Comparison of ENCODE assay signal across 8 cellular contexts in the genomic region with DNA sequence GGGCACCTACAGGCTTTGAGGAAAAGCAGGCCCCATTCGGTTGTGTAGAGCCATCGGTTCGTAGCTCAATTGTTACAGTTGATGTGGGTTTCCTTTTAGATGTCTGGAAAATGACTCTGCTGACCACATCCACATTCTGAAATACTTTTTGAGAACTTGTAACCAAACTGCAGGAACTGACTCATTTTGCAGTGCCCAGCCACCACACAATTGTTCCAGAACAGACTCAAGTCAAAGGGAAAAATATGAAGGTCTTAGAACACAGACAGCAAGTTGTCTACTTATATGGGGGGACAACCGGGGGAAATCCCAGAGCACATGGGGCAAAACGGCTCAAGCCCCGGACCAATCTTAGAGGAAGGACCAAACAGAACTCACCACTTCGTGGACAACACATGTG.
DNase-seq lines count a peak whose midpoint lies in the region; ATAC-seq and TF ChIP-seq lines count a peak whose summit lies in the region.

No MANE protein-coding gene starts in this region.

- H3K9ac ChIP-seq in SK-N-SH = peak overlapping the region; percentile 99
- H3K9ac ChIP-seq in skeletal muscle satellite cell (ENCODE audit: low read depth, low read length) = peak overlapping the region; percentile 95

- no peak overlapping the region for H2AFZ ChIP-seq in SK-N-SH (ENCODE audit: low read depth)

- WGBS in SK-N-SH (ENCODE audit: low lambda C conversion rate) = 11% methylated on average over 7 of the region's 7 CpGs

- CTCF ChIA-PET in SK-N-SH (lab: Yijun Ruan, JAX) = no interaction called here

- H4K20me1 ChIP-seq in SK-N-SH (ENCODE audit: insufficient read depth) = peaks cover 8% of the 10 kb centered on the region; the same call in 1 of the 2 replicates

- H3K4me3 ChIP-seq in SK-N-SH (ENCODE audit: low read depth in 2 of 2, low read length in 1 of 2) (peak overlapping the region; percentile 17 to 50; a peak in 3 of 4 replicates), skeletal muscle satellite cell (ENCODE audit: low read length) (peak overlapping the region; percentile 31)

- peak overlapping the region; percentile 81 for H3K4me2 ChIP-seq in SK-N-SH
- H3K4me2 ChIP-seq in skeletal muscle satellite cell (ENCODE audit: low read length) = peak overlapping the region; percentile 57

- ATAC-seq in GM18519 (IDR thresholded peaks at IDR 0.05; ENCODE audit: low FRiP score, unreplicated experiment) (peak; percentile 26), HG02938 (IDR thresholded peaks at IDR 0.05; ENCODE audit: unreplicated experiment) (peak; percentile 57)

- peaks cover 100% of the 10 kb centered on the region for H3K79me2 ChIP-seq in SK-N-SH (ENCODE audit: insufficient read depth)

- no peak for TF ChIP-seq RAD21 in SK-N-SH (IDR thresholded peaks at IDR 0.05; ENCODE audit: low read length)

- H3K9me2 ChIP-seq in SK-N-SH = no peaks in the 10 kb centered on the region

- POLR2A ChIA-PET in SK-N-SH (lab: Yijun Ruan, JAX) = no interaction called here

- TF ChIP-seq CTCF in SK-N-SH (IDR thresholded peaks at IDR 0.05) = no peak

- no peaks in the 10 kb centered on the region for H3K9me3 ChIP-seq in SK-N-SH
- H3K9me3 ChIP-seq in skeletal muscle satellite cell (replicated peaks; ENCODE audit: low read length) = no peaks in the 10 kb centered on the region

- peaks cover 94% of the 10 kb centered on the region for H3F3A ChIP-seq in SK-N-SH (replicated peaks; ENCODE audit: insufficient read depth)

- peaks cover 59 to 85% of the 10 kb centered on the region in 2 experiments for H3K36me3 ChIP-seq in SK-N-SH (replicated peaks in 1 of 2; ENCODE audit: control insufficient read depth in 1 of 2, insufficient read depth in 2 of 2, low read length in 1 of 2)
- peaks cover 76% of the 10 kb centered on the region for H3K36me3 ChIP-seq in skeletal muscle satellite cell (ENCODE audit: insufficient read depth, low read length)

- peak overlapping the region; percentile 88 to 96; a peak in 3 of 4 replicates for H3K27ac ChIP-seq in SK-N-SH (ENCODE audit: low read depth in 2 of 2, low read length in 1 of 2)

- H3K27me3 ChIP-seq in SK-N-SH (ENCODE audit: insufficient read depth) = no peaks in the 10 kb centered on the region
- no peaks in the 10 kb centered on the region for H3K27me3 ChIP-seq in skeletal muscle satellite cell (ENCODE audit: control insufficient read depth, insufficient read depth, low read length)

- TF ChIP-seq EP300 in SK-N-SH (IDR thresholded peaks at IDR 0.05; ENCODE audit: borderline replicate concordance in 1 of 2, low read depth in 1 of 2, low read length in 1 of 2) = peak; percentile 61 to 99

- DNase-seq in SK-N-SH (no peak), NCI-H82 treated with DMSO at 0.1 percent for 48 hours (lab: John Stamatoyannopoulos, UW; ENCODE audit: unreplicated experiment) (no peak), occipital lobe (lab: John Stamatoyannopoulos, UW) (no peak), NCI-H2029 (lab: John Stamatoyannopoulos, UW) (no peak)
- peak; percentile 51 for DNase-seq in central memory CD4-positive, alpha-beta T cell

- peaks cover 0 to 50% of the 10 kb centered on the region in 2 experiments; a peak in 2 of 4 replicates for H3K4me1 ChIP-seq in SK-N-SH (ENCODE audit: control insufficient read depth in 1 of 2, insufficient read depth in 2 of 2, low read depth in 1 of 2, low read length in 1 of 2)
- H3K4me1 ChIP-seq in skeletal muscle satellite cell (ENCODE audit: control insufficient read depth, insufficient read depth, low read length) = peaks cover 88% of the 10 kb centered on the region

TF ChIP-seq in SK-N-SH, 30 proteins besides CTCF, POLR2A, EP300 and RAD21 (continues in another document):
- TF ChIP-seq, protein P1, sequence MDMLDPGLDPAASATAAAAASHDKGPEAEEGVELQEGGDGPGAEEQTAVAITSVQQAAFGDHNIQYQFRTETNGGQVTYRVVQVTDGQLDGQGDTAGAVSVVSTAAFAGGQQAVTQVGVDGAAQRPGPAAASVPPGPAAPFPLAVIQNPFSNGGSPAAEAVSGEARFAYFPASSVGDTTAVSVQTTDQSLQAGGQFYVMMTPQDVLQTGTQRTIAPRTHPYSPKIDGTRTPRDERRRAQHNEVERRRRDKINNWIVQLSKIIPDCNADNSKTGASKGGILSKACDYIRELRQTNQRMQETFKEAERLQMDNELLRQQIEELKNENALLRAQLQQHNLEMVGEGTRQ (IDR thresholded peaks at IDR 0.05; ENCODE audit: borderline replicate concordance, low read depth, low read length) = no peak
- TF ChIP-seq FOXM1 (IDR thresholded peaks at IDR 0.05; ENCODE audit: low read depth) = peak; percentile 95
- TF ChIP-seq, protein P2, sequence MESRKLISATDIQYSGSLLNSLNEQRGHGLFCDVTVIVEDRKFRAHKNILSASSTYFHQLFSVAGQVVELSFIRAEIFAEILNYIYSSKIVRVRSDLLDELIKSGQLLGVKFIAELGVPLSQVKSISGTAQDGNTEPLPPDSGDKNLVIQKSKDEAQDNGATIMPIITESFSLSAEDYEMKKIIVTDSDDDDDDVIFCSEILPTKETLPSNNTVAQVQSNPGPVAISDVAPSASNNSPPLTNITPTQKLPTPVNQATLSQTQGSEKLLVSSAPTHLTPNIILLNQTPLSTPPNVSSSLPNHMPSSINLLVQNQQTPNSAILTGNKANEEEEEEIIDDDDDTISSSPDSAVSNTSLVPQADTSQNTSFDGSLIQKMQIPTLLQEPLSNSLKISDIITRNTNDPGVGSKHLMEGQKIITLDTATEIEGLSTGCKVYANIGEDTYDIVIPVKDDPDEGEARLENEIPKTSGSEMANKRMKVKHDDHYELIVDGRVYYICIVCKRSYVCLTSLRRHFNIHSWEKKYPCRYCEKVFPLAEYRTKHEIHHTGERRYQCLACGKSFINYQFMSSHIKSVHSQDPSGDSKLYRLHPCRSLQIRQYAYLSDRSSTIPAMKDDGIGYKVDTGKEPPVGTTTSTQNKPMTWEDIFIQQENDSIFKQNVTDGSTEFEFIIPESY (IDR thresholded peaks at IDR 0.05; ENCODE audit: borderline replicate concordance, low read depth) = peak; percentile 69; the same call in 1 of the 2 replicates
- peak; percentile 83 for TF ChIP-seq NFIC (IDR thresholded peaks at IDR 0.05; ENCODE audit: borderline replicate concordance)
- TF ChIP-seq CHD2 (IDR thresholded peaks at IDR 0.05; ENCODE audit: low read length, partially characterized antibody) = no peak
- no peak for TF ChIP-seq GABPA (IDR thresholded peaks at IDR 0.05; ENCODE audit: low read depth)
- no peak for TF ChIP-seq SIN3A (IDR thresholded peaks at IDR 0.05; ENCODE audit: borderline replicate concordance, low read depth, low read length)
- TF ChIP-seq, protein P3, sequence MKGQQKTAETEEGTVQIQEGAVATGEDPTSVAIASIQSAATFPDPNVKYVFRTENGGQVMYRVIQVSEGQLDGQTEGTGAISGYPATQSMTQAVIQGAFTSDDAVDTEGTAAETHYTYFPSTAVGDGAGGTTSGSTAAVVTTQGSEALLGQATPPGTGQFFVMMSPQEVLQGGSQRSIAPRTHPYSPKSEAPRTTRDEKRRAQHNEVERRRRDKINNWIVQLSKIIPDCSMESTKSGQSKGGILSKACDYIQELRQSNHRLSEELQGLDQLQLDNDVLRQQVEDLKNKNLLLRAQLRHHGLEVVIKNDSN (IDR thresholded peaks at IDR 0.05; ENCODE audit: borderline replicate concordance, low read depth) = 0 out of 2 replicates have a peak, but pooled peaks have one; percentile 6
- TF ChIP-seq, protein P4, sequence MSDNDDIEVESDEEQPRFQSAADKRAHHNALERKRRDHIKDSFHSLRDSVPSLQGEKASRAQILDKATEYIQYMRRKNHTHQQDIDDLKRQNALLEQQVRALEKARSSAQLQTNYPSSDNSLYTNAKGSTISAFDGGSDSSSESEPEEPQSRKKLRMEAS (IDR thresholded peaks at IDR 0.05; ENCODE audit: low read depth) = no peak; the same call in none of the 2 replicates
- peak; percentile 95 for TF ChIP-seq TEAD4 (IDR thresholded peaks at IDR 0.05; ENCODE audit: borderline replicate concordance, insufficient read depth)
- peak; percentile 97 for TF ChIP-seq TCF12 (IDR thresholded peaks at IDR 0.05)
- TF ChIP-seq JUND (IDR thresholded peaks at IDR 0.05) = peak; percentile 94
- TF ChIP-seq GATA2 (CRISPR knock-in tag; IDR thresholded peaks at IDR 0.05) = no peak
- TF ChIP-seq FOSL2 (IDR thresholded peaks at IDR 0.05; ENCODE audit: borderline replicate concordance, low read depth) = peak; percentile 94
- TF ChIP-seq, protein P5, sequence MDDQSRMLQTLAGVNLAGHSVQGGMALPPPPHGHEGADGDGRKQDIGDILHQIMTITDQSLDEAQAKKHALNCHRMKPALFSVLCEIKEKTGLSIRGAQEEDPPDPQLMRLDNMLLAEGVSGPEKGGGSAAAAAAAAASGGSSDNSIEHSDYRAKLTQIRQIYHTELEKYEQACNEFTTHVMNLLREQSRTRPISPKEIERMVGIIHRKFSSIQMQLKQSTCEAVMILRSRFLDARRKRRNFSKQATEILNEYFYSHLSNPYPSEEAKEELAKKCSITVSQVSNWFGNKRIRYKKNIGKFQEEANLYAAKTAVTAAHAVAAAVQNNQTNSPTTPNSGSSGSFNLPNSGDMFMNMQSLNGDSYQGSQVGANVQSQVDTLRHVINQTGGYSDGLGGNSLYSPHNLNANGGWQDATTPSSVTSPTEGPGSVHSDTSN (IDR thresholded peaks at IDR 0.05) = peak; percentile 83
- TF ChIP-seq POLR2AphosphoS5 (IDR thresholded peaks at IDR 0.05; ENCODE audit: low read depth, low read length) = peak; percentile 68
- TF ChIP-seq TAF1 (IDR thresholded peaks at IDR 0.05; ENCODE audit: borderline replicate concordance, low read depth, low read length) = peak; percentile 66; the same call in 1 of the 2 replicates
- TF ChIP-seq RCOR1 (IDR thresholded peaks at IDR 0.05; ENCODE audit: low read length) = no peak
- no peak for TF ChIP-seq SMC3 (IDR thresholded peaks at IDR 0.05; ENCODE audit: low read depth, low read length)
- TF ChIP-seq ELF1 (IDR thresholded peaks at IDR 0.05) = peak; percentile 14; the same call in 1 of the 2 replicates
- TF ChIP-seq YY1 (IDR thresholded peaks at IDR 0.05; ENCODE audit: low read depth) = peak; percentile 27; the same call in 1 of the 2 replicates
- peak; percentile 68; the same call in 1 of the 2 replicates for TF ChIP-seq RXRA (IDR thresholded peaks at IDR 0.05; ENCODE audit: borderline replicate concordance, low read depth)
- no peak for TF ChIP-seq RFX5 (IDR thresholded peaks at IDR 0.05; ENCODE audit: low read length)
- TF ChIP-seq MEF2A (IDR thresholded peaks at IDR 0.05; ENCODE audit: borderline replicate concordance, low read depth) = peak; percentile 50; the same call in 1 of the 2 replicates
- TF ChIP-seq FOXJ3 (CRISPR knock-in tag; IDR thresholded peaks at IDR 0.05) = no peak
